ENCODE assay signal across 10 cellular contexts in the genomic region with DNA sequence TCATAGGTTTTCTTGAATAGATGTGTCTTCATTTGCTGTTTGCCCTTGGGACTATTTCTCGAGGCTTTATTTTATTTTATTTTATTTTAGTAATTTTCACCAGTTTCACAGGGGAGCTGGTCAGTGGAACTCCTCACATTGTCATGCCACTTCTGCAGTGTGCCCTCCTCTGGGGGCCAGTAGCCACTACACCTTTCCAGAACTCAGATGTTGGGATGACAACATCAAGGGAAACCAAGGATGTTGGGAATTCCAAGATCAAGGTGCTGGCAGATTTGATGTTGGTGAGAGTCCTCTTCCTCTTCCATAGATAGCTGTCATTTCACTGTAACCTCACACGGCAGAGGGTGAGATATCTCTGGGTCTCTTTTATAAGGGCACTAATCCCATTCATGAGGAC. TPM values are rescaled to one million over a fixed set of nuclear protein-coding genes. Genes with fewer than 3 reads are reported as not detected.
DNase-seq lines count a peak whose midpoint lies in the region; TF ChIP-seq lines count a peak whose summit lies in the region.
"Had no signal": no experiment of that assay in that cellular context is flagged by ENCODE, and none has a peak within 500 bp of the region (broad histone marks: within the 10 kb centered on the region; RNA-seq: fewer than 3 reads in every experiment).

No MANE protein-coding gene starts in this region.

- no peak overlapping the region for H3K27ac ChIP-seq in C4-2B
- no peak overlapping the region for H3K27ac ChIP-seq in liver (ENCODE audit: low read depth in 1 of 2, low read length in 2 of 2)

- TF ChIP-seq RAD21 in Ishikawa (IDR thresholded peaks at IDR 0.05; ENCODE audit: low read depth) (peak; percentile 84), liver (IDR thresholded peaks at IDR 0.05) (peak; percentile 88 to 94)

- DNase-seq in MCF 10A (ENCODE audit: unreplicated experiment) (peak; percentile 86), GOT3 (lab: John Stamatoyannopoulos, UW) (no peak), NCI-H2081 treated with DMSO at 0.1 percent for 48 hours (lab: John Stamatoyannopoulos, UW) (no peak)
- no peak for DNase-seq in activated CD4-positive, alpha-beta T cell treated with anti-CD3 and anti-CD28 coated beads for 48 hours
- DNase-seq in activated CD8-positive, alpha-beta memory T cell treated with anti-CD3 and anti-CD28 coated beads, Interleukin-2, amount 50 U/mL, for 4 hours, result no peak
- DNase-seq: activated effector memory CD4-positive, alpha-beta T cell treated with Interleukin-2 at 50 U/mL for 16 hours had no signal

- peaks cover 13% of the 10 kb centered on the region for H3K4me1 Mint-ChIP-seq in MCF 10A (ENCODE audit: insufficient read depth, unreplicated experiment)
- H3K4me1 Mint-ChIP-seq: nephron had no signal

- H3K27me3 ChIP-seq in liver (ENCODE audit: control insufficient read depth in 4 of 4, insufficient read depth in 4 of 4, low read length in 3 of 4), result peaks cover 0 to 3% (median 0%) of the 10 kb centered on the region in 4 donors

- intact Hi-C loops in MCF 10A (cut with micrococcal nuclease), result loop anchor here (1.0 to 10.0 kb wide), 5 partner anchors 53 to 315 kb away; partner anchors contain the start of genes PM20D1 and SLC41A1

- CTCF ChIA-PET in MCF 10A (lab: Yijun Ruan, JAX), result interaction anchor here (0.6 to 5.4 kb wide), 38 partner anchors 10 to 690 kb away, joined by 3 to 75 read pairs (median 3); no protein-coding TSS in a partner anchor

- TF ChIP-seq EP300 in Ishikawa (IDR thresholded peaks at IDR 0.05; ENCODE audit: borderline replicate concordance), result no peak

- no peaks in the 10 kb centered on the region for H3K9me3 Mint-ChIP-seq in MCF 10A (ENCODE audit: unreplicated experiment)

- H3K4me3 ChIP-seq in liver (ENCODE audit: low read depth in 1 of 3, low read length in 3 of 3), result no peak overlapping the region

- TF ChIP-seq CTCF in C4-2B (conservative IDR thresholded peaks at IDR 0.05) (peak; percentile 84), MCF 10A (IDR thresholded peaks at IDR 0.05; ENCODE audit: unreplicated experiment) (peak; percentile 93), liver (IDR thresholded peaks at IDR 0.05; ENCODE audit: low read depth, low read length, missing input control) (peak; percentile 70)

- H3K27ac Mint-ChIP-seq in MCF 10A (ENCODE audit: low read depth, unreplicated experiment), result peak overlapping the region; percentile 11
- H3K27ac Mint-ChIP-seq: nephron had no signal

- no peaks in the 10 kb centered on the region for H3K4me1 ChIP-seq in liver (ENCODE audit: control insufficient read depth in 4 of 4, insufficient read depth in 4 of 4, low read length in 3 of 4)

- no peaks in the 10 kb centered on the region for H3K9me3 ChIP-seq in liver (ENCODE audit: control insufficient read depth in 4 of 4, low read length in 3 of 4)

- WGBS in liver, result 31% methylated on average over 2 of the region's 2 CpGs

- TSS peak; percentile 93 for BruUV-seq in MCF 10A (replicated peaks; lab: Mats Ljungman, UMichigan)

- H3K4me3 Mint-ChIP-seq in MCF 10A (ENCODE audit: unreplicated experiment), result no peak overlapping the region
- H3K4me3 Mint-ChIP-seq: nephron had no signal

- peaks cover 28% of the 10 kb centered on the region for H3K27me3 Mint-ChIP-seq in MCF 10A (ENCODE audit: insufficient read depth, unreplicated experiment)

- POLR2A ChIA-PET in MCF 10A (lab: Yijun Ruan, JAX), result interaction anchor here (0.6 to 1.6 kb wide), 11 partner anchors 9 to 249 kb away, joined by 3 to 4 read pairs (median 3); no protein-coding TSS in a partner anchor

- no peaks in the 10 kb centered on the region for H3K36me3 ChIP-seq in liver (ENCODE audit: control insufficient read depth in 4 of 4, insufficient read depth in 3 of 4, low read depth in 1 of 4, low read length in 3 of 4)

- H3K36me3 Mint-ChIP-seq in MCF 10A (ENCODE audit: insufficient read depth, unreplicated experiment), result no peaks in the 10 kb centered on the region

- no peak overlapping the region for H3K9ac ChIP-seq in liver (ENCODE audit: low read depth in 1 of 2, low read length in 2 of 2)

TF ChIP-seq in Ishikawa, 13 proteins besides CTCF, POLR2A, EP300 and RAD21:
- peak; percentile 18; the same call in 1 of the 2 replicates for TF ChIP-seq MAX (IDR thresholded peaks at IDR 0.05)
- TF ChIP-seq, protein P1, sequence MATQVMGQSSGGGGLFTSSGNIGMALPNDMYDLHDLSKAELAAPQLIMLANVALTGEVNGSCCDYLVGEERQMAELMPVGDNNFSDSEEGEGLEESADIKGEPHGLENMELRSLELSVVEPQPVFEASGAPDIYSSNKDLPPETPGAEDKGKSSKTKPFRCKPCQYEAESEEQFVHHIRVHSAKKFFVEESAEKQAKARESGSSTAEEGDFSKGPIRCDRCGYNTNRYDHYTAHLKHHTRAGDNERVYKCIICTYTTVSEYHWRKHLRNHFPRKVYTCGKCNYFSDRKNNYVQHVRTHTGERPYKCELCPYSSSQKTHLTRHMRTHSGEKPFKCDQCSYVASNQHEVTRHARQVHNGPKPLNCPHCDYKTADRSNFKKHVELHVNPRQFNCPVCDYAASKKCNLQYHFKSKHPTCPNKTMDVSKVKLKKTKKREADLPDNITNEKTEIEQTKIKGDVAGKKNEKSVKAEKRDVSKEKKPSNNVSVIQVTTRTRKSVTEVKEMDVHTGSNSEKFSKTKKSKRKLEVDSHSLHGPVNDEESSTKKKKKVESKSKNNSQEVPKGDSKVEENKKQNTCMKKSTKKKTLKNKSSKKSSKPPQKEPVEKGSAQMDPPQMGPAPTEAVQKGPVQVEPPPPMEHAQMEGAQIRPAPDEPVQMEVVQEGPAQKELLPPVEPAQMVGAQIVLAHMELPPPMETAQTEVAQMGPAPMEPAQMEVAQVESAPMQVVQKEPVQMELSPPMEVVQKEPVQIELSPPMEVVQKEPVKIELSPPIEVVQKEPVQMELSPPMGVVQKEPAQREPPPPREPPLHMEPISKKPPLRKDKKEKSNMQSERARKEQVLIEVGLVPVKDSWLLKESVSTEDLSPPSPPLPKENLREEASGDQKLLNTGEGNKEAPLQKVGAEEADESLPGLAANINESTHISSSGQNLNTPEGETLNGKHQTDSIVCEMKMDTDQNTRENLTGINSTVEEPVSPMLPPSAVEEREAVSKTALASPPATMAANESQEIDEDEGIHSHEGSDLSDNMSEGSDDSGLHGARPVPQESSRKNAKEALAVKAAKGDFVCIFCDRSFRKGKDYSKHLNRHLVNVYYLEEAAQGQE (IDR thresholded peaks at IDR 0.05; ENCODE audit: low read depth), result no peak

TF ChIP-seq in liver, 16 proteins besides CTCF, POLR2A, EP300 and RAD21 (continues in another document):
- TF ChIP-seq, protein P2, sequence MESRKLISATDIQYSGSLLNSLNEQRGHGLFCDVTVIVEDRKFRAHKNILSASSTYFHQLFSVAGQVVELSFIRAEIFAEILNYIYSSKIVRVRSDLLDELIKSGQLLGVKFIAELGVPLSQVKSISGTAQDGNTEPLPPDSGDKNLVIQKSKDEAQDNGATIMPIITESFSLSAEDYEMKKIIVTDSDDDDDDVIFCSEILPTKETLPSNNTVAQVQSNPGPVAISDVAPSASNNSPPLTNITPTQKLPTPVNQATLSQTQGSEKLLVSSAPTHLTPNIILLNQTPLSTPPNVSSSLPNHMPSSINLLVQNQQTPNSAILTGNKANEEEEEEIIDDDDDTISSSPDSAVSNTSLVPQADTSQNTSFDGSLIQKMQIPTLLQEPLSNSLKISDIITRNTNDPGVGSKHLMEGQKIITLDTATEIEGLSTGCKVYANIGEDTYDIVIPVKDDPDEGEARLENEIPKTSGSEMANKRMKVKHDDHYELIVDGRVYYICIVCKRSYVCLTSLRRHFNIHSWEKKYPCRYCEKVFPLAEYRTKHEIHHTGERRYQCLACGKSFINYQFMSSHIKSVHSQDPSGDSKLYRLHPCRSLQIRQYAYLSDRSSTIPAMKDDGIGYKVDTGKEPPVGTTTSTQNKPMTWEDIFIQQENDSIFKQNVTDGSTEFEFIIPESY (IDR thresholded peaks at IDR 0.05), result no peak
- TF ChIP-seq TAF1 (conservative IDR thresholded peaks at IDR 0.05), result no peak
- no peak for TF ChIP-seq NR2F2 (IDR thresholded peaks at IDR 0.05)
- no peak for TF ChIP-seq HNF4G (IDR thresholded peaks at IDR 0.05)
- no peak for TF ChIP-seq GABPA (IDR thresholded peaks at IDR 0.05 in 1 of 2, conservative IDR thresholded peaks at IDR 0.05 in 1 of 2)
- TF ChIP-seq, protein P1 (IDR thresholded peaks at IDR 0.05), result no peak
- no peak for TF ChIP-seq EGR1 (IDR thresholded peaks at IDR 0.05; ENCODE audit: low read depth in 2 of 2)
- TF ChIP-seq RXRA (IDR thresholded peaks at IDR 0.05), result no peak
- no peak for TF ChIP-seq ATF3 (IDR thresholded peaks at IDR 0.05)
- TF ChIP-seq FOXA1 (IDR thresholded peaks at IDR 0.05), result no peak
- no peak for TF ChIP-seq JUND (IDR thresholded peaks at IDR 0.05)

RNA-seq across cellular contexts. Expression of gene SLC26A9, which starts 35.5 kb away (rescaled TPM):
- total RNA-seq in MCF 10A (2022) (not detected in 2 replicates), liver (not detected)
- polyA plus RNA-seq in liver, result not detected

RNA-seq across cellular contexts. Expression of gene PM20D1, which starts 57.9 kb away (rescaled TPM):
- total RNA-seq in MCF 10A (2022) (not detected in 2 replicates), liver (under 1 TPM; under 0.01 to 0.14 TPM)
- polyA plus RNA-seq in liver, result under 1 TPM; 0.29 to 0.30 TPM
